ENCODE assay signal across 9 cellular contexts in the genomic region with DNA sequence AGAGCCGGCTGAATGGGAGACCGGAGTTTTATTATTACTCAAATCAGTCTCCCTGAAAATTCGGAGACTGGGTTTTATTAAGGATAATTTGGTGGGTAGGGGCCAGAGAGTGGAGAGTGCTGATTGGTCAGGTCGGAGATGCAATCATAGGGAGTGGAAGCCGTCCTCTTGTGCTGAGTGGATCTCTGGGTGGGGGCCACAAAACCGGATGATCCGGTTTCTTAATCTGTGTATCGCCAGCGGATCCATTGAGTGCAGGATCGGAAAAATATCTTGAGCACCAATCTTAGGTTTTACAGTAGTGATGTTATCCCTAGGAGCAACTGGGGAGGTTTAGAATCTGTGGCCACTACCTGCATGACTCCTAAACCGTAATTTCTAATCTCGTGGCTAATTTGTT. TPM values are rescaled to one million over a fixed set of nuclear protein-coding genes. Genes with fewer than 3 reads are reported as not detected.
A peak's percentile ranks its signal among the peaks of the same experiment; 100 is the strongest.
DNase-seq lines count a peak whose midpoint lies in the region; ATAC-seq and TF ChIP-seq lines count a peak whose summit lies in the region.
"Had no signal": no experiment of that assay in that cellular context is flagged by ENCODE, and none has a peak within 500 bp of the region (broad histone marks: within the 10 kb centered on the region; RNA-seq: fewer than 3 reads in every experiment).

No MANE protein-coding gene starts in this region.

- H3K4me1 ChIP-seq in left ventricle myocardium inferior (peaks cover 13% of the 10 kb centered on the region), right cardiac atrium (ENCODE audit: control insufficient read depth, insufficient read depth, low read length) (peaks cover 5% of the 10 kb centered on the region)

- H3K4me3 ChIP-seq in left ventricle myocardium inferior: no peak overlapping the region
- no peak overlapping the region for H3K4me3 ChIP-seq in right cardiac atrium (ENCODE audit: low read length)

- peak overlapping the region; percentile 92 for H3K27ac Mint-ChIP-seq in T-helper 1 cell treated with Interleukin-12 subunit alpha and Interleukin-12 subunit beta and Interleukin-4 antibody, amounts not matched to agents 30 μg/mL and 1 μg/mL, for 36 hours
- peak overlapping the region; percentile 77 for H3K27ac Mint-ChIP-seq in dendritic cell treated with granulocyte-macrophage colony-stimulating factor and Interleukin-4, amounts not matched to agents 40 ng/mL and 50 ng/mL, for 4 days
- H3K27ac Mint-ChIP-seq in stimulated activated memory B cell treated with anti-CD40 and anti-IgM and Interleukin-4, amounts not matched to agents 10 μg/mL and 1 μg/mL and 100 μg/mL, for 72 hours: peak overlapping the region; percentile 93

- intact Hi-C loops in dendritic cell treated with granulocyte-macrophage colony-stimulating factor and Interleukin-4, amounts not matched to agents 40 ng/mL and 50 ng/mL, for 4 days (cut with micrococcal nuclease): no loop called here
- intact Hi-C loops in left ventricle myocardium inferior (cut with micrococcal nuclease) (no loop called here), right cardiac atrium (cut with DNase I) (no loop called here)

- H3K9me3 ChIP-seq in left ventricle myocardium inferior (replicated peaks): no peaks in the 10 kb centered on the region
- H3K9me3 ChIP-seq in right cardiac atrium (ENCODE audit: control insufficient read depth, low read length): no peaks in the 10 kb centered on the region

- DNase-seq in T-helper 1 cell (no peak), NCI-H69 (lab: John Stamatoyannopoulos, UW) (peak; percentile 79), left ventricle myocardium inferior (no peak), right cardiac atrium (no peak), HuH-7.5 (ENCODE audit: low spot score) (no peak)
- DNase-seq: NCI-H226 had no signal

- H3K27me3 Mint-ChIP-seq in T-helper 1 cell treated with Interleukin-12 subunit alpha and Interleukin-12 subunit beta and Interleukin-4 antibody, amounts not matched to agents 30 μg/mL and 1 μg/mL, for 36 hours (ENCODE audit: low read depth): no peaks in the 10 kb centered on the region
- no peaks in the 10 kb centered on the region for H3K27me3 Mint-ChIP-seq in dendritic cell treated with granulocyte-macrophage colony-stimulating factor and Interleukin-4, amounts not matched to agents 40 ng/mL and 50 ng/mL, for 4 days
- H3K27me3 Mint-ChIP-seq in stimulated activated memory B cell treated with anti-CD40 and anti-IgM and Interleukin-4, amounts not matched to agents 10 μg/mL and 1 μg/mL and 100 μg/mL, for 72 hours: no peaks in the 10 kb centered on the region

- H3K36me3 Mint-ChIP-seq in T-helper 1 cell treated with Interleukin-12 subunit alpha and Interleukin-12 subunit beta and Interleukin-4 antibody, amounts not matched to agents 30 μg/mL and 1 μg/mL, for 36 hours (ENCODE audit: low read depth): no peaks in the 10 kb centered on the region
- no peaks in the 10 kb centered on the region for H3K36me3 Mint-ChIP-seq in dendritic cell treated with granulocyte-macrophage colony-stimulating factor and Interleukin-4, amounts not matched to agents 40 ng/mL and 50 ng/mL, for 4 days (ENCODE audit: low read depth)
- H3K36me3 Mint-ChIP-seq in stimulated activated memory B cell treated with anti-CD40 and anti-IgM and Interleukin-4, amounts not matched to agents 10 μg/mL and 1 μg/mL and 100 μg/mL, for 72 hours: no peaks in the 10 kb centered on the region

- peaks cover 14% of the 10 kb centered on the region for H3K4me1 Mint-ChIP-seq in T-helper 1 cell treated with Interleukin-12 subunit alpha and Interleukin-12 subunit beta and Interleukin-4 antibody, amounts not matched to agents 30 μg/mL and 1 μg/mL, for 36 hours (ENCODE audit: low read depth)
- H3K4me1 Mint-ChIP-seq in dendritic cell treated with granulocyte-macrophage colony-stimulating factor and Interleukin-4, amounts not matched to agents 40 ng/mL and 50 ng/mL, for 4 days (ENCODE audit: low read depth): peaks cover 22% of the 10 kb centered on the region
- peaks cover 26% of the 10 kb centered on the region for H3K4me1 Mint-ChIP-seq in stimulated activated memory B cell treated with anti-CD40 and anti-IgM and Interleukin-4, amounts not matched to agents 10 μg/mL and 1 μg/mL and 100 μg/mL, for 72 hours

- 88% methylated on average over 12 of the region's 12 CpGs for WGBS in right cardiac atrium

- no peak for TF ChIP-seq CTCF in left ventricle myocardium inferior (IDR thresholded peaks at IDR 0.05; ENCODE audit: borderline replicate concordance)

- H3K27me3 ChIP-seq in left ventricle myocardium inferior (ENCODE audit: low read depth) (no peaks in the 10 kb centered on the region), right cardiac atrium (ENCODE audit: control insufficient read depth, insufficient read depth) (no peaks in the 10 kb centered on the region)

- no peaks in the 10 kb centered on the region for H3K9me3 Mint-ChIP-seq in T-helper 1 cell treated with Interleukin-12 subunit alpha and Interleukin-12 subunit beta and Interleukin-4 antibody, amounts not matched to agents 30 μg/mL and 1 μg/mL, for 36 hours
- H3K9me3 Mint-ChIP-seq in dendritic cell treated with granulocyte-macrophage colony-stimulating factor and Interleukin-4, amounts not matched to agents 40 ng/mL and 50 ng/mL, for 4 days: no peaks in the 10 kb centered on the region
- no peaks in the 10 kb centered on the region for H3K9me3 Mint-ChIP-seq in stimulated activated memory B cell treated with anti-CD40 and anti-IgM and Interleukin-4, amounts not matched to agents 10 μg/mL and 1 μg/mL and 100 μg/mL, for 72 hours

- no peak overlapping the region for H3K27ac ChIP-seq in left ventricle myocardium inferior (replicated peaks)
- H3K27ac ChIP-seq in right cardiac atrium (ENCODE audit: low read length): no peak overlapping the region

- no peaks in the 10 kb centered on the region for H3K36me3 ChIP-seq in left ventricle myocardium inferior

- H3K4me3 Mint-ChIP-seq in T-helper 1 cell treated with Interleukin-12 subunit alpha and Interleukin-12 subunit beta and Interleukin-4 antibody, amounts not matched to agents 30 μg/mL and 1 μg/mL, for 36 hours: peak overlapping the region; percentile 94
- H3K4me3 Mint-ChIP-seq in dendritic cell treated with granulocyte-macrophage colony-stimulating factor and Interleukin-4, amounts not matched to agents 40 ng/mL and 50 ng/mL, for 4 days: no peak overlapping the region
- peak overlapping the region; percentile 94 for H3K4me3 Mint-ChIP-seq in stimulated activated memory B cell treated with anti-CD40 and anti-IgM and Interleukin-4, amounts not matched to agents 10 μg/mL and 1 μg/mL and 100 μg/mL, for 72 hours

- ATAC-seq in stimulated activated memory B cell treated with anti-CD40 and anti-IgM and Interleukin-4, amounts not matched to agents 10 μg/mL and 1 μg/mL and 100 μg/mL, for 72 hours: no peak
- ATAC-seq in right cardiac atrium: no peak

RNA-seq across cellular contexts. Expression of a gene that starts 0.9 kb away (rescaled TPM):
- total RNA-seq in left ventricle myocardium inferior (17.2 TPM), right cardiac atrium (10 to 100 TPM; 16.6 to 29.2 (median 23.6) TPM)
- 22.7 TPM for polyA plus RNA-seq in right cardiac atrium

RNA-seq across cellular contexts. Expression of a gene that starts 21.6 kb away (rescaled TPM):
- total RNA-seq in left ventricle myocardium inferior (38.5 TPM), right cardiac atrium (10 to 100 TPM; 45.8 to 53.9 (median 50.7) TPM)
- polyA plus RNA-seq in right cardiac atrium: 23.4 TPM

RNA-seq across cellular contexts. Expression of a gene that starts 28.2 kb away (rescaled TPM):
- total RNA-seq in left ventricle myocardium inferior (39.3 TPM), right cardiac atrium (10 to 100 TPM; 31.0 to 58.9 (median 42.3) TPM)
- polyA plus RNA-seq in right cardiac atrium: 30.5 TPM
